8 cellular contexts compared by ENCODE assay signal in the genomic region with DNA sequence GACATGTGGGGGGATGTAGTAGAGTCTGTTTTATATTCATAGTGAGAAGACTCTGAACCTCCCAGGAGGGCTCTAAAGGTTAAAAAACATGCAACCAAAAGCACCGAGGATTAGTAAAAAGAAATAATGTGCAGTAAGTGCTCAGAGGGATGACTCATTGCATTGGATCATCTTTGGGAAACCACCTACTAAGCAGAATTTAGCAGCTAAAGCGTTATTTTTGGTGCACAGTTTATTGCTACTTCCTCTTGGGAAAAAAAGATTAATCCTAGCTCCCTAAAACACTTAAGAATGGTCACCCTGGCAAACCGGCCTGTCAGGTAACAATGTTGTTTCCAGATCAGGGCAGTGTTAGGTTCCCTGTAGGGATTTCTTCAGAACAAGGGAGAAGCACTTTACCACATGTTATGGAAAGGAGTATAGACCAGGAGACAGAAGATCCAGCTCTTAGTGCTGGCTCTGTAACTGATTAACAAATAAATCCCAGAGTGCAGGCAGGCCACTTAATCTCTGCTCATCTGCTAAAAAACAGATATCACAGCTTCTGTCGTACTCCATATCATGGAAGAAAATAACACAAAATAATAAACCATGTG. TPM values are rescaled to one million over a fixed set of nuclear protein-coding genes. Genes with fewer than 3 reads are reported as not detected.
DNase-seq lines count a peak whose midpoint lies in the region; ATAC-seq and TF ChIP-seq lines count a peak whose summit lies in the region.

No MANE protein-coding gene starts in this region.

- H3K4me1 Mint-ChIP-seq in activated CD4-positive, alpha-beta memory T cell treated with anti-CD3 and anti-CD28 coated beads, Interleukin-2, amount 10 ng/mL, durations not matched to agents 7 days and 5 days: peaks cover 81% of the 10 kb centered on the region
- peaks cover 41 to 70% of the 10 kb centered on the region in 2 donors for H3K4me1 Mint-ChIP-seq in stimulated activated naive B cell treated with anti-CD40 and anti-IgM and Interleukin-4, amounts not matched to agents 10 μg/mL and 1 μg/mL and 100 μg/mL, for 72 hours

- POLR2A ChIA-PET in activated CD4-positive, alpha-beta memory T cell treated with anti-CD3 and anti-CD28 coated beads, Interleukin-2, amount 10 ng/mL, durations not matched to agents 7 days and 5 days (lab: Charles Lee): interaction anchor here (0.8 to 4.2 kb wide), 10 partner anchors 9 to 193 kb away, joined by 3 to 12 read pairs (median 5); a partner anchor contains a TSS

- H3K9me3 Mint-ChIP-seq in activated CD4-positive, alpha-beta memory T cell treated with anti-CD3 and anti-CD28 coated beads, Interleukin-2, amount 10 ng/mL, durations not matched to agents 7 days and 5 days: peaks cover 4% of the 10 kb centered on the region
- peaks cover 1 to 3% of the 10 kb centered on the region in 2 donors for H3K9me3 Mint-ChIP-seq in stimulated activated naive B cell treated with anti-CD40 and anti-IgM and Interleukin-4, amounts not matched to agents 10 μg/mL and 1 μg/mL and 100 μg/mL, for 72 hours

- no peaks in the 10 kb centered on the region for H3K9me3 ChIP-seq in heart left ventricle

- DNase-seq in Right ventricle myocardium inferior (ENCODE audit: missing footprints) (no peak), cardiac septum (ENCODE audit: low spot score) (no peak), heart left ventricle (no peak), NCI-H187 (lab: John Stamatoyannopoulos, UW) (no peak)
- DNase-seq in activated CD4-positive, alpha-beta memory T cell treated with anti-CD3 and anti-CD28 coated beads, Interleukin-2, amount 10 ng/mL, durations not matched to agents 7 days and 5 days: no peak
- DNase-seq in stimulated activated naive B cell treated with anti-CD40 and anti-IgM and Interleukin-4, amounts not matched to agents 10 μg/mL and 1 μg/mL and 100 μg/mL, for 72 hours: peak; percentile 41

- H3K27ac Mint-ChIP-seq in activated CD4-positive, alpha-beta memory T cell treated with anti-CD3 and anti-CD28 coated beads, Interleukin-2, amount 10 ng/mL, durations not matched to agents 7 days and 5 days: peak overlapping the region; percentile 83
- peak overlapping the region; percentile 85 for H3K27ac Mint-ChIP-seq in stimulated activated naive B cell treated with anti-CD40 and anti-IgM and Interleukin-4, amounts not matched to agents 10 μg/mL and 1 μg/mL and 100 μg/mL, for 72 hours

- 32 to 45% (median 36%) methylated on average over 4 of the region's 4 CpGs for WGBS in heart left ventricle, 4 donors

- TF ChIP-seq POLR2A in heart left ventricle (IDR thresholded peaks at IDR 0.05): no peak

- H3K4me3 ChIP-seq in heart left ventricle: no peak overlapping the region

- TF ChIP-seq CTCF in heart left ventricle (IDR thresholded peaks at IDR 0.05): no peak

- intact Hi-C loops in Right ventricle myocardium inferior (cut with DNase I): loop anchor here (5.0 kb wide), 2 partner anchors 47 to 62 kb away; no protein-coding TSS in a partner anchor
- intact Hi-C loops in cardiac septum (cut with DNase I): loop anchor here (10.0 kb wide), 1 partner anchor 60 kb away; no protein-coding TSS in a partner anchor
- intact Hi-C loops in heart left ventricle (cut with DNase I): loop anchor here in 5 of 10 donors (5.0 to 10.0 kb wide), 4 partner anchors 50 to 202 kb away; a partner anchor contains a TSS

- peaks cover 14 to 75% (median 43%) of the 10 kb centered on the region in 12 donors for H3K4me1 ChIP-seq in heart left ventricle

- no peaks in the 10 kb centered on the region for H3K27me3 Mint-ChIP-seq in activated CD4-positive, alpha-beta memory T cell treated with anti-CD3 and anti-CD28 coated beads, Interleukin-2, amount 10 ng/mL, durations not matched to agents 7 days and 5 days
- H3K27me3 Mint-ChIP-seq in stimulated activated naive B cell treated with anti-CD40 and anti-IgM and Interleukin-4, amounts not matched to agents 10 μg/mL and 1 μg/mL and 100 μg/mL, for 72 hours: no peaks in the 10 kb centered on the region

- ATAC-seq in Right ventricle myocardium inferior: peak; percentile 28
- peak; percentile 23 for ATAC-seq in HG03521 (IDR thresholded peaks at IDR 0.05; ENCODE audit: unreplicated experiment)
- peak in 3 of 4 donors; percentile 35 to 45 (median 41) for ATAC-seq in heart left ventricle
- ATAC-seq in stimulated activated naive B cell treated with anti-CD40 and anti-IgM and Interleukin-4, amounts not matched to agents 10 μg/mL and 1 μg/mL and 100 μg/mL, for 72 hours (replicated peaks): peak; percentile 61 to 64
- no peak for ATAC-seq in GM19324 (IDR thresholded peaks at IDR 0.05; ENCODE audit: low FRiP score, unreplicated experiment)

- CTCF ChIA-PET in activated CD4-positive, alpha-beta memory T cell treated with anti-CD3 and anti-CD28 coated beads, Interleukin-2, amount 10 ng/mL, durations not matched to agents 7 days and 5 days (lab: Charles Lee): interaction anchor here (0.7 to 1.1 kb wide), 3 partner anchors 11 to 198 kb away, joined by 3 to 4 read pairs (median 4); no protein-coding TSS in a partner anchor

- peak overlapping the region; percentile 4 for H3K4me3 Mint-ChIP-seq in activated CD4-positive, alpha-beta memory T cell treated with anti-CD3 and anti-CD28 coated beads, Interleukin-2, amount 10 ng/mL, durations not matched to agents 7 days and 5 days
- H3K4me3 Mint-ChIP-seq in stimulated activated naive B cell treated with anti-CD40 and anti-IgM and Interleukin-4, amounts not matched to agents 10 μg/mL and 1 μg/mL and 100 μg/mL, for 72 hours: peak overlapping the region; percentile 62 to 65

- no peaks in the 10 kb centered on the region for H3K27me3 ChIP-seq in heart left ventricle

- H3K36me3 Mint-ChIP-seq in activated CD4-positive, alpha-beta memory T cell treated with anti-CD3 and anti-CD28 coated beads, Interleukin-2, amount 10 ng/mL, durations not matched to agents 7 days and 5 days (ENCODE audit: low read depth): peaks cover 43% of the 10 kb centered on the region
- peaks cover 4 to 8% of the 10 kb centered on the region in 2 donors for H3K36me3 Mint-ChIP-seq in stimulated activated naive B cell treated with anti-CD40 and anti-IgM and Interleukin-4, amounts not matched to agents 10 μg/mL and 1 μg/mL and 100 μg/mL, for 72 hours

- H3K27ac ChIP-seq in heart left ventricle: peak overlapping the region in 10 of 12 donors; percentile 10 to 86 (median 61)

- H3K36me3 ChIP-seq in heart left ventricle: no peaks in the 10 kb centered on the region

RNA-seq across cellular contexts. Expression of a gene that starts 44.8 kb away (rescaled TPM):
- 14.3 TPM for total RNA-seq in Right ventricle myocardium inferior
- total RNA-seq in cardiac septum: 11.9 TPM
- 10 to 100 TPM; 23.4 to 25.5 TPM for total RNA-seq in activated CD4-positive, alpha-beta memory T cell treated with anti-CD3 and anti-CD28 coated beads, Interleukin-2, amount 10 ng/mL, durations not matched to agents 7 days and 5 days
- 10 to 100 TPM in 6 of 9 donors, 1 to 10 TPM in 3; 7.9 to 14.1 (median 11.0) TPM for total RNA-seq in heart left ventricle
- 10 to 100 TPM; 11.0 to 17.4 TPM for polyA plus RNA-seq in heart left ventricle
